In the genomic region with DNA sequence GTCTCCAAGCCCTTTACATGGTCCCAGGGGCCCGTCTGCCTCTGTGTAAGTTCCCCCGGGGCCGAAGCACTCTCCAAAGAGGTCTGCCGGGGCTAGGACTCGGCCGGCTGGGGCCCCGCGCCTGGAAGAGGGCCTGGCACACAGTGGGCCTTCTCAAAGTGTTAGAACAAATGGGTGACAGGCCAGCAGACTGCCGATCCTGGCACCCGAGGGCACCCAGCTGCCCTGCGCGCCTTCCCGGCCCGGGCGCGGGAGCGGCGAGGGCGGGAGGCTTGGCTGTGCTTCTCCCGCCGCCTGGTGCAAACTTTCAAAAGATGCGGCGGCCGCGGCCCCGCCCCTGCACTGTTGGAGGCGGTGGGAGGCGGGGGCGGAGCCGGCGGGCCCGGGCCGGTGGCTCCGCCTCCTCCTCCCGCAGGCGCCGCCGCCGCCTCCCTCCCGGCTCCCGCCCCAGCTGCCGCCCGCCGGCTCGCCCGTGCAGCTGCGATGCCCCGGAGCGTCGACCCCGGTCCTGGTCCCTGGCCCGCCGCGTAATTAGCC, we compare ENCODE assay signal across 8 cellular contexts. TPM values are rescaled to one million over a fixed set of nuclear protein-coding genes. Genes with fewer than 3 reads are reported as not detected.
DNase-seq lines count a peak whose midpoint lies in the region; ATAC-seq and TF ChIP-seq lines count a peak whose summit lies in the region.

A gene with protein sequence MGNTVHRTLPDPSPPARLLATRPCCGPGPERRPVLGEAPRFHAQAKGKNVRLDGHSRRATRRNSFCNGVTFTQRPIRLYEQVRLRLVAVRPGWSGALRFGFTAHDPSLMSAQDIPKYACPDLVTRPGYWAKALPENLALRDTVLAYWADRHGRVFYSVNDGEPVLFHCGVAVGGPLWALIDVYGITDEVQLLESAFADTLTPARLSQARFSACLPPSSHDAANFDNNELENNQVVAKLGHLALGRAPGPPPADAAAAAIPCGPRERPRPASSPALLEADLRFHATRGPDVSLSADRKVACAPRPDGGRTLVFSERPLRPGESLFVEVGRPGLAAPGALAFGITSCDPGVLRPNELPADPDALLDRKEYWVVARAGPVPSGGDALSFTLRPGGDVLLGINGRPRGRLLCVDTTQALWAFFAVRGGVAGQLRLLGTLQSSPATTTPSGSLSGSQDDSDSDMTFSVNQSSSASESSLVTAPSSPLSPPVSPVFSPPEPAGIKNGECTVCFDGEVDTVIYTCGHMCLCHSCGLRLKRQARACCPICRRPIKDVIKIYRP (plus strand): TSS at position 442 of the 537 bp plus-strand sequence. CDS start 144 bp downstream, outside the sequence.

- no peaks in the 10 kb centered on the region for H3K9me3 Mint-ChIP-seq in progenitor cell of endocrine pancreas (ENCODE audit: low read depth)

- H3K4me3 Mint-ChIP-seq in progenitor cell of endocrine pancreas (ENCODE audit: low read depth): peak within 1 kb of the TSS; percentile 64

- peaks cover 3% of the 10 kb centered on the region for H3K4me1 Mint-ChIP-seq in progenitor cell of endocrine pancreas (ENCODE audit: low read depth)

- in situ Hi-C loops in astrocyte of the cerebellum (cut with HindIII; ENCODE audit: low sequenced_read_pairs): loop anchor here (5.0 kb wide), 1 partner anchor 41 kb away; no protein-coding TSS in a partner anchor

- peak within 1 kb of the TSS; percentile 62 for H3K27ac Mint-ChIP-seq in progenitor cell of endocrine pancreas

- no peak for ATAC-seq in GM21367 (IDR thresholded peaks at IDR 0.05; ENCODE audit: unreplicated experiment)

- no peaks in the 10 kb centered on the region for H3K36me3 Mint-ChIP-seq in progenitor cell of endocrine pancreas (ENCODE audit: insufficient read depth)

- DNase-seq in AG08396 (ENCODE audit: low spot score): peak; percentile 95
- DNase-seq in GM19238 (ENCODE audit: insufficient read length, low spot score): peak; percentile 37
- DNase-seq in LoVo (ENCODE audit: low spot score): peak; percentile 77
- DNase-seq in SKM-1 (lab: John Stamatoyannopoulos, UW; ENCODE audit: unreplicated experiment): peak; percentile 25
- DNase-seq in astrocyte of the cerebellum (ENCODE audit: low read depth): no peak
- peak; percentile 93 for DNase-seq in hepatic stellate cell (ENCODE audit: low spot score)
- DNase-seq in progenitor cell of endocrine pancreas (ENCODE audit: low spot score, unreplicated experiment): peak; percentile 60

- H3K27me3 Mint-ChIP-seq in progenitor cell of endocrine pancreas: peaks cover 73% of the 10 kb centered on the region

- peak within 1 kb of the TSS; percentile 51 for H3K4me3 ChIP-seq in astrocyte of the cerebellum (ENCODE audit: low read depth, low read length)

- TF ChIP-seq CTCF in astrocyte of the cerebellum (IDR thresholded peaks at IDR 0.05; ENCODE audit: low read depth, low read length, missing control alignments) (no peak), progenitor cell of endocrine pancreas (IDR thresholded peaks at IDR 0.05; ENCODE audit: unreplicated experiment) (no peak)

RNA-seq across cellular contexts. Expression of the gene that starts here (rescaled TPM):
- 4.0 and 4.3 TPM in 2 replicates for total RNA-seq in progenitor cell of endocrine pancreas
